In the genomic region with DNA sequence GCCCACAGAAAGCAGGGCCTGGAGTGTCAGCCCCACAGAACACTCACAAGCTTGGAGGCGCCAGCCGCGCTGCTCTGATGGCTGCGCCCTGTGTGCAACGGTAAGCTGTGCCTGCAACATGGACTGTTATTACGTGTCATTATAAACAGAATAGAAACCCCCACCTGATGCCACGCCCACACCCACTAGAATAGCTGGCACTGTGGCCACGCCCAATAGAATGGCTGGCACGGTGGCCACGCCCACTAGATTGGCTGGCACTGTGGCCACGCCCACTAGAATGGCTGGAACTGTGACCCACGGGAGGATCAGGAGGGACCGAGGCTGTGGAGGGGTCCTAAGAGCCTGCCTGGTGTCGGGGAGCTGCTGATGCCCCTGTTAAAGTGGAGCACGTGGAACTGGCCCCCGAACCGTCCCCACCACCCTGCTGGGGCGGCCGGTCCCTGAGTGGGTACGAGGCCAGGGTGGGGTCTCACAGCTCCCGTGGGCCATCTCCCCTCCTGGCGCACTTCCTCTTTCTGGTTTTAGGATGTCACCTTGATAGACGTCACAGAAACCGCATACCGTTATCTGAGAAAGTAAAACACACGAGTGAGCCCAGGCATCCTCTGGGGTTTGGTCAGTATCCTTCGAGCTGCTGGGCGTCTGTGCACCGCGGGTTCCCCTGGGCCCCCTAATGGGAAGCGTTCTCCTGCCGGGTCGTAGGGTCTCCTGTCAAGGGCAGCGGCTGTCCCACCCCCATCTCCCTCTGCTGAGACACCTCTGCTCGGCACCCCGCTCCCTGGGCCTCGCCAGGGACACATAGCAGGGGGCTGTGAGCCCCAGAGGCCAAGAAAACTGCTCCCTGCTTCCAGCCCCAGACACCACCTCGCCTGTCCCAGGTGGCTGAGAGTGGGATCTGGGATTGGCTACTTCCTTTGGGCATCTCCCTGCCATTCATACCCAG, we compare ENCODE assay signal across 9 cellular contexts. TPM values are rescaled to one million over a fixed set of nuclear protein-coding genes. Genes with fewer than 3 reads are reported as not detected.
DNase-seq lines count a peak whose midpoint lies in the region; ATAC-seq and TF ChIP-seq lines count a peak whose summit lies in the region.
"Had no signal": no experiment of that assay in that cellular context is flagged by ENCODE, and none has a peak within 500 bp of the region (broad histone marks: within the 10 kb centered on the region; RNA-seq: fewer than 3 reads in every experiment).

No MANE protein-coding gene starts in this region.

- POLR2A ChIA-PET in activated B cell treated with CpG ODN at 0.5 μM for 24 hours (lab: Charles Lee): interaction anchor here (0.6 to 2.2 kb wide), 6 partner anchors 24 to 589 kb away, joined by 3 to 23 read pairs (median 6); a partner anchor contains a TSS

- no peaks in the 10 kb centered on the region for H3K36me3 ChIP-seq in BLaER1 treated with 17β-estradiol and CSF1 and Interleukin-3, amounts not matched to agents 10 nM and 100 nM
- no peaks in the 10 kb centered on the region for H3K36me3 ChIP-seq in sigmoid colon

- H4K20me1 ChIP-seq in BLaER1 treated with 17β-estradiol and CSF1 and Interleukin-3, amounts not matched to agents 10 nM and 100 nM: peaks cover 0 to 72% (median 17%) of the 10 kb centered on the region in 11 experiments; a peak in 14 of 22 replicates

- DNase-seq in activated B cell treated with CpG ODN at 0.5 μM for 24 hours (peak; percentile 84), DMS79 (lab: John Stamatoyannopoulos, UW) (no peak), sigmoid colon (no peak), head of caudate nucleus (no peak)
- peak; percentile 84 to 88 (median 85) for DNase-seq in effector memory CD8-positive, alpha-beta T cell

- H3K27ac Mint-ChIP-seq in activated B cell treated with CpG ODN at 0.5 μM for 24 hours: peak overlapping the region; percentile 70
- H3K27ac Mint-ChIP-seq in effector memory CD8-positive, alpha-beta T cell: peak overlapping the region; percentile 68 to 78

- H3K4me2 ChIP-seq in BLaER1 treated with 17β-estradiol and CSF1 and Interleukin-3, amounts not matched to agents 10 nM and 100 nM: peak overlapping the region; percentile 78 to 96 (median 90)

- peak overlapping the region in 7 of 10 experiments; percentile 2 to 43 (median 10); a peak in 7 of 20 replicates for H3K4me3 ChIP-seq in BLaER1 treated with 17β-estradiol and CSF1 and Interleukin-3, amounts not matched to agents 10 nM and 100 nM
- H3K4me3 ChIP-seq in sigmoid colon: no peak overlapping the region

- H3K36me3 Mint-ChIP-seq in activated B cell treated with CpG ODN at 0.5 μM for 24 hours (ENCODE audit: low read depth): no peaks in the 10 kb centered on the region
- H3K36me3 Mint-ChIP-seq in effector memory CD8-positive, alpha-beta T cell (ENCODE audit: insufficient read depth): peaks cover 4% of the 10 kb centered on the region

- no peaks in the 10 kb centered on the region for H3K9me3 Mint-ChIP-seq in activated B cell treated with CpG ODN at 0.5 μM for 24 hours
- H3K9me3 Mint-ChIP-seq in effector memory CD8-positive, alpha-beta T cell: no peaks in the 10 kb centered on the region

- H3K4me3 Mint-ChIP-seq in activated B cell treated with CpG ODN at 0.5 μM for 24 hours: peak overlapping the region; percentile 67
- H3K4me3 Mint-ChIP-seq in effector memory CD8-positive, alpha-beta T cell: peak overlapping the region; percentile 66 to 78

- H3K9me3 ChIP-seq in BLaER1 treated with 17β-estradiol and CSF1 and Interleukin-3, amounts not matched to agents 10 nM and 100 nM (replicated peaks in 1 of 11): no peaks in the 10 kb centered on the region
- no peaks in the 10 kb centered on the region for H3K9me3 ChIP-seq in sigmoid colon

- H3K27ac ChIP-seq in BLaER1 treated with 17β-estradiol and CSF1 and Interleukin-3, amounts not matched to agents 10 nM and 100 nM: peak overlapping the region in 9 of 11 experiments; percentile 9 to 67 (median 58); a peak in 15 of 22 replicates
- no peak overlapping the region for H3K27ac ChIP-seq in sigmoid colon

- TF ChIP-seq CTCF in activated B cell treated with CpG ODN at 0.5 μM for 24 hours (IDR thresholded peaks at IDR 0.05) (no peak), sigmoid colon (IDR thresholded peaks at IDR 0.05) (no peak)

- H3K4me1 Mint-ChIP-seq in activated B cell treated with CpG ODN at 0.5 μM for 24 hours: peaks cover 51% of the 10 kb centered on the region
- H3K4me1 Mint-ChIP-seq in effector memory CD8-positive, alpha-beta T cell (ENCODE audit: low read depth in 2 of 2): peaks cover 28 to 35% of the 10 kb centered on the region in 2 donors

- CTCF ChIA-PET in activated B cell treated with CpG ODN at 0.5 μM for 24 hours (lab: Charles Lee): interaction anchor here (0.8 to 2.5 kb wide), 5 partner anchors 29 to 77 kb away, joined by 3 to 11 read pairs (median 4); a partner anchor contains a TSS

- H3K27me3 Mint-ChIP-seq in activated B cell treated with CpG ODN at 0.5 μM for 24 hours: peaks cover 23% of the 10 kb centered on the region
- peaks cover 61 to 87% of the 10 kb centered on the region in 2 donors for H3K27me3 Mint-ChIP-seq in effector memory CD8-positive, alpha-beta T cell

- TF ChIP-seq EP300 in sigmoid colon (IDR thresholded peaks at IDR 0.05): no peak

- 41 to 47% methylated on average over 38 of the region's 38 CpGs for WGBS in sigmoid colon, 2 donors

- intact Hi-C loops in activated B cell treated with CpG ODN at 0.5 μM for 24 hours (cut with micrococcal nuclease): loop anchor here (1.0 to 5.0 kb wide), 4 partner anchors 24 to 676 kb away; a partner anchor contains a TSS
- intact Hi-C loops in sigmoid colon (cut with DNase I): no loop called here
- intact Hi-C loops in head of caudate nucleus (cut with DNase I): no loop called here

- H3K4me1 ChIP-seq in BLaER1 treated with 17β-estradiol and CSF1 and Interleukin-3, amounts not matched to agents 10 nM and 100 nM: peaks cover 61 to 96% (median 84%) of the 10 kb centered on the region in 10 experiments
- peaks cover 0 to 11% (median 4%) of the 10 kb centered on the region in 4 donors for H3K4me1 ChIP-seq in sigmoid colon

- ATAC-seq in GM19328 (IDR thresholded peaks at IDR 0.05; ENCODE audit: unreplicated experiment) (peak; percentile 59), HG03558 (IDR thresholded peaks at IDR 0.05; ENCODE audit: extremely low read depth, unreplicated experiment) (peak; percentile 36), activated B cell treated with CpG ODN at 0.5 μM for 24 hours (ENCODE audit: low read depth) (peak; percentile 81)
- peak; percentile 79 for ATAC-seq in effector memory CD8-positive, alpha-beta T cell (replicated peaks)

- peaks cover 26 to 75% (median 42%) of the 10 kb centered on the region in 11 experiments for H3K27me3 ChIP-seq in BLaER1 treated with 17β-estradiol and CSF1 and Interleukin-3, amounts not matched to agents 10 nM and 100 nM
- H3K27me3 ChIP-seq in sigmoid colon: peaks cover 37 to 100% (median 92%) of the 10 kb centered on the region in 3 donors

- no peak for TF ChIP-seq POLR2A in sigmoid colon (IDR thresholded peaks at IDR 0.05)

- peak overlapping the region in 9 of 11 experiments; percentile 22 to 62 (median 57); a peak in 16 of 22 replicates for H3K9ac ChIP-seq in BLaER1 treated with 17β-estradiol and CSF1 and Interleukin-3, amounts not matched to agents 10 nM and 100 nM

RNA-seq across cellular contexts. Expression of a gene that starts 25.4 kb away (rescaled TPM):
- total RNA-seq in activated B cell treated with CpG ODN at 0.5 μM for 24 hours (45.0 and 47.6 TPM in 2 replicates), sigmoid colon (1 to 10 TPM; 2.5 to 7.2 (median 3.3) TPM)
- polyA plus RNA-seq in sigmoid colon: 10 to 100 TPM in 1 of 3 donors, 1 to 10 TPM in 1, under 1 TPM in 1; 0.60 to 15.4 (median 2.3) TPM

RNA-seq across cellular contexts. Expression of a gene that starts 28.9 kb away (rescaled TPM):
- total RNA-seq in activated B cell treated with CpG ODN at 0.5 μM for 24 hours (not detected in 2 replicates), sigmoid colon (not detected)
- polyA plus RNA-seq in sigmoid colon: not detected
- total RNA-seq: subcutaneous adipose tissue had no signal

RNA-seq across cellular contexts. Expression of a gene that starts 39.9 kb away (rescaled TPM):
- total RNA-seq in activated B cell treated with CpG ODN at 0.5 μM for 24 hours (40.9 and 43.1 TPM in 2 replicates), sigmoid colon (10 to 100 TPM; 25.9 to 36.5 (median 34.5) TPM)
- 10 to 100 TPM; 17.4 to 20.6 (median 18.3) TPM for polyA plus RNA-seq in sigmoid colon

RNA-seq across cellular contexts. Expression of a gene that starts 51.6 kb away (rescaled TPM):
- total RNA-seq in activated B cell treated with CpG ODN at 0.5 μM for 24 hours (79.2 and 89.1 TPM in 2 replicates), sigmoid colon (10 to 100 TPM; 48.7 to 70.6 (median 56.5) TPM)
- 10 to 100 TPM; 10.4 to 31.1 (median 13.8) TPM for polyA plus RNA-seq in sigmoid colon

Comparison
In these comparisons a context has a peak if more than half of its experiments do, and no peak if none do; other contexts are left out.
1. H3K27ac ChIP-seq: peak in BLaER1 treated with 17β-estradiol and CSF1 and Interleukin-3, amounts not matched to agents 10 nM and 100 nM (9 of 11); none in sigmoid colon (0 of 4).
2. H3K4me3 ChIP-seq: peak in BLaER1 treated with 17β-estradiol and CSF1 and Interleukin-3, amounts not matched to agents 10 nM and 100 nM (7 of 10); none in sigmoid colon (0 of 4).
3. DNase-seq: peak in activated B cell treated with CpG ODN at 0.5 μM for 24 hours (single experiment) and effector memory CD8-positive, alpha-beta T cell (3 of 3); none in DMS79 (single experiment), sigmoid colon (single experiment) and head of caudate nucleus (0 of 42).
4. Peak in every context shown above with its lines, with median percentiles within 50 percentile points of each other: ATAC-seq.